In genomic region chr1:226793620-226794276, GRCh38 we compare ENCODE assay signal across 18 cellular contexts. TPM values are rescaled to one million over a fixed set of nuclear protein-coding genes. Genes with fewer than 3 reads are reported as not detected.
DNase-seq lines count a peak whose midpoint lies in the region; TF ChIP-seq lines count a peak whose summit lies in the region.
"Had no signal": no experiment of that assay in that cellular context is flagged by ENCODE, and none has a peak within 500 bp of the region (broad histone marks: within the 10 kb centered on the region; RNA-seq: fewer than 3 reads in every experiment).

No MANE protein-coding gene starts in this region.

- H3K27me3 Mint-ChIP-seq in endothelial cell (ENCODE audit: unreplicated experiment) = peaks cover 8% of the 10 kb centered on the region
- H3K27me3 Mint-ChIP-seq: CD4-positive, alpha-beta T cell had no signal

- H3K4me3 ChIP-seq in HEK293 (ENCODE audit: low read depth, low read length) (no peak overlapping the region), esophagus muscularis mucosa (no peak overlapping the region), dorsolateral prefrontal cortex (no peak overlapping the region), hepatocyte (no peak overlapping the region)
- H3K4me3 ChIP-seq: A549; BLaER1 treated with 17β-estradiol and CSF1 and Interleukin-3, amounts not matched to agents 10 nM and 100 nM; GM12878 had no signal

- no peaks in the 10 kb centered on the region for H3K9me2 ChIP-seq in hepatocyte (replicated peaks; ENCODE audit: insufficient read depth)

- H3K79me2 ChIP-seq in hepatocyte = no peaks in the 10 kb centered on the region

- TF ChIP-seq EP300 in esophagus muscularis mucosa (IDR thresholded peaks at IDR 0.05) = no peak

- no peak overlapping the region for H2AFZ ChIP-seq in hepatocyte

- peaks cover 4% of the 10 kb centered on the region for H3K36me3 Mint-ChIP-seq in endothelial cell (ENCODE audit: low read depth, unreplicated experiment)
- H3K36me3 Mint-ChIP-seq: CD8-positive, alpha-beta T cell had no signal

- intact Hi-C loops in esophagus muscularis mucosa (cut with DNase I) = no loop called here
- intact Hi-C loops in dorsolateral prefrontal cortex (cut with DNase I) = no loop called here

- CTCF ChIA-PET in HEK293 (lab: Yijun Ruan, JAX) = interaction anchor here (0.7 to 1.6 kb wide), 7 partner anchors 14 to 104 kb away, joined by 3 to 8 read pairs (median 5); no protein-coding TSS in a partner anchor

- no peak overlapping the region for H3K4me2 ChIP-seq in hepatocyte
- H3K4me2 ChIP-seq: A549; BLaER1 treated with 17β-estradiol and CSF1 and Interleukin-3, amounts not matched to agents 10 nM and 100 nM had no signal

- POLR2A ChIA-PET in HEK293 (lab: Yijun Ruan, JAX) = interaction anchor here (0.6 kb wide), 2 partner anchors 27 to 918 kb away, joined by 3 read pairs; no protein-coding TSS in a partner anchor

- no peaks in the 10 kb centered on the region for H4K20me1 ChIP-seq in hepatocyte (ENCODE audit: insufficient read depth, poor library complexity, severe bottlenecking)
- H4K20me1 ChIP-seq: BLaER1 treated with 17β-estradiol and CSF1 and Interleukin-3, amounts not matched to agents 10 nM and 100 nM had no signal

- no peaks in the 10 kb centered on the region for H3K27me3 ChIP-seq in esophagus muscularis mucosa
- no peaks in the 10 kb centered on the region for H3K27me3 ChIP-seq in dorsolateral prefrontal cortex
- H3K27me3 ChIP-seq in hepatocyte = no peaks in the 10 kb centered on the region
- H3K27me3 ChIP-seq: BLaER1 treated with 17β-estradiol and CSF1 and Interleukin-3, amounts not matched to agents 10 nM and 100 nM had no signal

- no peak for TF ChIP-seq POLR2A in esophagus muscularis mucosa (IDR thresholded peaks at IDR 0.05; ENCODE audit: low read depth)

- DNase-seq in endothelial cell (ENCODE audit: low spot score) = no peak
- no peak for DNase-seq in esophagus muscularis mucosa (ENCODE audit: extremely low spot score)
- no peak for DNase-seq in dorsolateral prefrontal cortex
- no peak for DNase-seq in hepatocyte (ENCODE audit: low spot score)
- DNase-seq: AML-193; Caco-2; Calu3; CD4-positive, alpha-beta T cell; CD8-positive, alpha-beta T cell; DMS79 treated with DMSO at 0.1 percent for 48 hours; GDM1 had no signal

- H3K4me1 ChIP-seq in HEK293 (ENCODE audit: control insufficient read depth, insufficient read depth, low read length) = no peaks in the 10 kb centered on the region
- H3K4me1 ChIP-seq in esophagus muscularis mucosa = peaks cover 0 to 18% (median 9%) of the 10 kb centered on the region in 4 donors
- H3K4me1 ChIP-seq in hepatocyte (ENCODE audit: insufficient read depth) = no peaks in the 10 kb centered on the region
- H3K4me1 ChIP-seq: A549, Caco-2 had no signal

- H3K36me3 ChIP-seq in HEK293 (ENCODE audit: control insufficient read depth in 2 of 2, insufficient read depth in 1 of 2, low read length in 2 of 2) (no peaks in the 10 kb centered on the region), esophagus muscularis mucosa (no peaks in the 10 kb centered on the region), hepatocyte (replicated peaks; ENCODE audit: insufficient read depth, low read depth) (no peaks in the 10 kb centered on the region)
- H3K36me3 ChIP-seq: BLaER1 treated with 17β-estradiol and CSF1 and Interleukin-3, amounts not matched to agents 10 nM and 100 nM had no signal

- H3K9me3 Mint-ChIP-seq in endothelial cell (ENCODE audit: unreplicated experiment) = no peaks in the 10 kb centered on the region
- H3K9me3 Mint-ChIP-seq: CD4-positive, alpha-beta T cell; CD8-positive, alpha-beta T cell had no signal

- H3K27ac ChIP-seq in HEK293 (ENCODE audit: extremely low read depth, low read depth, low read length) (no peak overlapping the region), esophagus muscularis mucosa (replicated peaks in 1 of 4) (peak overlapping the region in 3 of 4 donors; percentile 12 to 38 (median 24)), dorsolateral prefrontal cortex (no peak overlapping the region), hepatocyte (no peak overlapping the region)
- H3K27ac ChIP-seq: 22Rv1; A549; BLaER1 treated with 17β-estradiol and CSF1 and Interleukin-3, amounts not matched to agents 10 nM and 100 nM; C4-2B had no signal

- no peaks in the 10 kb centered on the region for H3K9me3 ChIP-seq in HEK293 (ENCODE audit: control insufficient read depth, insufficient read depth, low read depth, low read length)
- H3K9me3 ChIP-seq in esophagus muscularis mucosa = no peaks in the 10 kb centered on the region
- H3K9me3 ChIP-seq in hepatocyte (ENCODE audit: low read depth) = no peaks in the 10 kb centered on the region
- H3K9me3 ChIP-seq: A549; BLaER1 treated with 17β-estradiol and CSF1 and Interleukin-3, amounts not matched to agents 10 nM and 100 nM; Caco-2 had no signal

- TF ChIP-seq CTCF in HEK293 (tag by site-specific recombination; IDR thresholded peaks at IDR 0.05) (no peak), endothelial cell (IDR thresholded peaks at IDR 0.05; ENCODE audit: unreplicated experiment) (no peak), esophagus muscularis mucosa (IDR thresholded peaks at IDR 0.05) (no peak), dorsolateral prefrontal cortex (IDR thresholded peaks at IDR 0.05 in 54 of 56, conservative IDR thresholded peaks at IDR 0.05 in 2 of 56; ENCODE audit: low read depth in 1 of 56, partially characterized antibody in 56 of 56) (no peak), hepatocyte (IDR thresholded peaks at IDR 0.05; ENCODE audit: poor library complexity) (no peak)

- H3K4me3 Mint-ChIP-seq in endothelial cell (ENCODE audit: unreplicated experiment) = no peak overlapping the region
- H3K4me3 Mint-ChIP-seq: B cell; CD4-positive, alpha-beta T cell; CD8-positive, alpha-beta T cell had no signal

- H3K4me1 Mint-ChIP-seq in endothelial cell (ENCODE audit: unreplicated experiment) = peaks cover 30% of the 10 kb centered on the region

- peak overlapping the region; percentile 88 for H3K27ac Mint-ChIP-seq in endothelial cell (ENCODE audit: unreplicated experiment)
- H3K27ac Mint-ChIP-seq: B cell; CD4-positive, alpha-beta T cell; CD8-positive, alpha-beta T cell had no signal

- WGBS in esophagus muscularis mucosa = 62% methylated on average over 2 of the region's 2 CpGs
- 81% methylated on average over 2 of the region's 2 CpGs for WGBS in hepatocyte (ENCODE audit: low lambda C conversion rate, missing lambda C conversion rate)

TF ChIP-seq in HEK293, 187 proteins besides CTCF, POLR2A, EP300 and RAD21:
- no peak for TF ChIP-seq ZNF514 (tag by site-specific recombination; IDR thresholded peaks at IDR 0.05)
- peak; percentile 73 for TF ChIP-seq ZBTB17 (tag by site-specific recombination; IDR thresholded peaks at IDR 0.05)
- TF ChIP-seq ZNF23 (tag by site-specific recombination; IDR thresholded peaks at IDR 0.05; ENCODE audit: borderline replicate concordance) = peak; percentile 85; the same call in 1 of the 2 replicates
- no peak for TF ChIP-seq ZNF24 (tag by site-specific recombination; IDR thresholded peaks at IDR 0.05)
- TF ChIP-seq ZNF121 (tag by site-specific recombination; IDR thresholded peaks at IDR 0.05) = no peak

RNA-seq across cellular contexts. Expression of gene ITPKB, which starts 54.7 kb away (rescaled TPM):
- total RNA-seq in endothelial cell (ENCODE audit: unreplicated experiment) (144 TPM), esophagus muscularis mucosa (100 to 1,000 TPM in 2 of 4 donors, 10 to 100 TPM in 2; 71.1 to 156 (median 116) TPM), dorsolateral prefrontal cortex (100 to 1,000 TPM in 108 of 120 experiments, 10 to 100 TPM in 12; 68.5 to 431 (median 142) TPM), hepatocyte (9.4 and 11.0 TPM in 2 replicates)
- 7.4 and 13.8 TPM in 2 replicates for polyA plus RNA-seq in hepatocyte

Comparison
In these comparisons a context has a peak if more than half of its experiments do, and no peak if none do; other contexts are left out.
1. H3K27ac ChIP-seq: peak in esophagus muscularis mucosa (3 of 4); none in HEK293 (single experiment), dorsolateral prefrontal cortex (0 of 59) and hepatocyte (single experiment).